Comparison of ENCODE assay signal across 1 cellular context in genomic region chr9:114914139-114914538, GRCh38.
TF ChIP-seq lines count a peak whose summit lies in the region.

No MANE protein-coding gene starts in this region.

TF ChIP-seq in IMR-90, 13 proteins besides CTCF, POLR2A, EP300 and RAD21 (continued from another document):
- TF ChIP-seq ELK1 (IDR thresholded peaks at IDR 0.05; ENCODE audit: borderline replicate concordance, low read depth, low read length) (no peak), MXI1 (IDR thresholded peaks at IDR 0.05; ENCODE audit: borderline replicate concordance, low read depth, low read length) (no peak), FOS (IDR thresholded peaks at IDR 0.05; ENCODE audit: low read depth, low read length) (no peak), SMC3 (IDR thresholded peaks at IDR 0.05; ENCODE audit: low read depth, low read length) (no peak), MAFK (IDR thresholded peaks at IDR 0.05; ENCODE audit: low read depth, low read length) (no peak), BHLHE40 (IDR thresholded peaks at IDR 0.05; ENCODE audit: low read depth, low read length) (no peak), CHD1 (IDR thresholded peaks at IDR 0.05; ENCODE audit: low read depth, low read length) (no peak), CEBPB (IDR thresholded peaks at IDR 0.05; ENCODE audit: low read depth, low read length) (no peak), MAZ (IDR thresholded peaks at IDR 0.05; ENCODE audit: borderline replicate concordance, low read depth, low read length) (no peak), RCOR1 (IDR thresholded peaks at IDR 0.05; ENCODE audit: insufficient replicate concordance, low read length) (no peak), USF2 (IDR thresholded peaks at IDR 0.05; ENCODE audit: low read depth, low read length) (no peak), RFX5 (IDR thresholded peaks at IDR 0.05; ENCODE audit: low read depth, low read length) (no peak)
